In genomic region chr12:57477710-57478681, GRCh38 we compare ENCODE assay signal across 8 cellular contexts. TPM values are rescaled to one million over a fixed set of nuclear protein-coding genes. Genes with fewer than 3 reads are reported as not detected.
DNase-seq lines count a peak whose midpoint lies in the region; ATAC-seq and TF ChIP-seq lines count a peak whose summit lies in the region.

No MANE protein-coding gene starts in this region.

- no TSS peak for BruUV-seq in A673 (replicated peaks; lab: Mats Ljungman, UMichigan)

- POLR2A ChIA-PET in WTC11 (lab: Charles Lee) (interaction anchor here (0.9 kb wide), 1 partner anchor 19 kb away, joined by 3 read pairs; the partner anchor contains the start of gene GLI1), A673 (lab: Charles Lee; ENCODE audit: low non-redundant PET) (no interaction called here)

- intact Hi-C loops in A673 (cut with micrococcal nuclease; ENCODE audit: unreplicated experiment): no loop called here

- H3K27ac ChIP-seq in A673 (ENCODE audit: low read depth, low read length, poor library complexity, severe bottlenecking): no peak overlapping the region

- no peaks in the 10 kb centered on the region for H3K9me3 ChIP-seq in A673 (ENCODE audit: low read depth, low read length, poor library complexity, severe bottlenecking)

- peaks cover 83% of the 10 kb centered on the region for H3K27me3 Mint-ChIP-seq in WTC11 (ENCODE audit: low read depth)
- H3K27me3 Mint-ChIP-seq in type B pancreatic cell: peaks cover 86% of the 10 kb centered on the region

- CTCF ChIA-PET in WTC11 (lab: Charles Lee) (interaction anchor here (1.3 to 5.0 kb wide), 3 partner anchors 12 to 25 kb away, joined by 3 to 88 read pairs (median 12); partner anchors contain the start of gene GLI1), A673 (lab: Charles Lee) (no interaction called here)

- H3K4me1 Mint-ChIP-seq in WTC11 (peaks cover 41% of the 10 kb centered on the region), type B pancreatic cell (ENCODE audit: unreplicated experiment) (peaks cover 5% of the 10 kb centered on the region)

- H3K27ac Mint-ChIP-seq in WTC11 (no peak overlapping the region), type B pancreatic cell (no peak overlapping the region)

- H3K36me3 ChIP-seq in A673 (ENCODE audit: insufficient read depth, low read length, poor library complexity, severe bottlenecking): no peaks in the 10 kb centered on the region

- no peak overlapping the region for H3K4me3 ChIP-seq in epithelial cell of esophagus (ENCODE audit: low read length)
- H3K4me3 ChIP-seq in A673 (ENCODE audit: low read depth, low read length, poor library complexity, severe bottlenecking): no peak overlapping the region

- H3K36me3 Mint-ChIP-seq in WTC11 (no peaks in the 10 kb centered on the region), type B pancreatic cell (no peaks in the 10 kb centered on the region)

- no peaks in the 10 kb centered on the region for H3K4me1 ChIP-seq in A673 (ENCODE audit: insufficient read depth, low read length, poor library complexity, severe bottlenecking)

- DNase-seq in WTC11 (ENCODE audit: low spot score) (no peak), epithelial cell of esophagus (ENCODE audit: low read depth) (peak; percentile 58), type B pancreatic cell (ENCODE audit: extremely low spot score, unreplicated experiment) (no peak), A673 (ENCODE audit: low spot score) (no peak)
- DNase-seq in stimulated activated CD4-positive, alpha-beta T cell treated with anti-CD3 and anti-CD28 coated beads, Interleukin-4, amount 100 ng/mL, for 1 hour: peak; percentile 37

- H3K9me3 Mint-ChIP-seq in WTC11 (no peaks in the 10 kb centered on the region), type B pancreatic cell (no peaks in the 10 kb centered on the region)

- no peak overlapping the region for H3K4me3 Mint-ChIP-seq in WTC11
- H3K4me3 Mint-ChIP-seq in type B pancreatic cell: no peak overlapping the region

- ATAC-seq in GM18502 (IDR thresholded peaks at IDR 0.05; ENCODE audit: poor library complexity, unreplicated experiment): peak; percentile 32
- peak; percentile 29 for ATAC-seq in HG03108 (IDR thresholded peaks at IDR 0.05; ENCODE audit: unreplicated experiment)
- ATAC-seq in WTC11: peak; percentile 20
- no peak for ATAC-seq in HG03469 (IDR thresholded peaks at IDR 0.05; ENCODE audit: unreplicated experiment)

- H3K27me3 ChIP-seq in A673 (replicated peaks; ENCODE audit: insufficient read depth, low read depth, low read length, poor library complexity): peaks cover 29% of the 10 kb centered on the region

- TF ChIP-seq CTCF in WTC11 (IDR thresholded peaks at IDR 0.05): no peak
- no peak for TF ChIP-seq CTCF in epithelial cell of esophagus (IDR thresholded peaks at IDR 0.05; ENCODE audit: insufficient read depth, low read depth, low read length, missing control alignments)
- TF ChIP-seq CTCF in type B pancreatic cell (conservative IDR thresholded peaks at IDR 0.05): no peak
- no peak for TF ChIP-seq CTCF in A673 (conservative IDR thresholded peaks at IDR 0.05; ENCODE audit: low read depth, low read length)

TF ChIP-seq in WTC11, 78 proteins besides CTCF, POLR2A, EP300 and RAD21:
- TF ChIP-seq HMGXB4 (CRISPR knock-in tag; IDR thresholded peaks at IDR 0.05) (no peak), NR3C1 (CRISPR knock-in tag; conservative IDR thresholded peaks at IDR 0.05; ENCODE audit: low read depth) (no peak), EMX1 (CRISPR knock-in tag; IDR thresholded peaks at IDR 0.05) (no peak), MLX (CRISPR knock-in tag; IDR thresholded peaks at IDR 0.05) (no peak), PRDM15 (CRISPR knock-in tag; IDR thresholded peaks at IDR 0.05) (no peak), NFATC4 (CRISPR knock-in tag; IDR thresholded peaks at IDR 0.05) (no peak), HMGA2 (CRISPR knock-in tag; IDR thresholded peaks at IDR 0.05) (no peak), CREM (CRISPR knock-in tag; IDR thresholded peaks at IDR 0.05) (no peak), ZNF512 (CRISPR knock-in tag; IDR thresholded peaks at IDR 0.05; ENCODE audit: borderline replicate concordance) (no peak), ZBTB43 (CRISPR knock-in tag; IDR thresholded peaks at IDR 0.05) (no peak)

RNA-seq across cellular contexts. Expression of gene ARHGAP9, which starts 1.7 kb away (rescaled TPM):
- total RNA-seq in WTC11 (2021) (3.6 to 3.9 TPM (median 3.8 TPM) in 3 replicates), type B pancreatic cell (ENCODE audit: low replicate concordance) (0.52 and 1.8 TPM in 2 replicates), A673 (2021) (0.52 and 0.87 TPM in 2 replicates)

RNA-seq across cellular contexts. Expression of gene MARS1, which starts 9.9 kb away (rescaled TPM):
- total RNA-seq in WTC11 (2021): 283 to 367 TPM (median 314 TPM) in 3 replicates
- 200 and 211 TPM in 2 replicates for total RNA-seq in type B pancreatic cell (ENCODE audit: low replicate concordance)
- total RNA-seq in A673 (2021): 467 and 504 TPM in 2 replicates

RNA-seq across cellular contexts. Expression of gene GLI1, which starts 18.4 kb away (rescaled TPM):
- total RNA-seq in WTC11 (2021) (16.2 to 19.1 TPM (median 16.7 TPM) in 3 replicates), type B pancreatic cell (ENCODE audit: low replicate concordance) (3.5 and 22.7 TPM in 2 replicates), A673 (2021) (22.4 and 22.6 TPM in 2 replicates)

RNA-seq across cellular contexts. Expression of gene INHBE, which starts 22.9 kb away (rescaled TPM):
- total RNA-seq in WTC11 (2021): 3.2 to 5.0 TPM (median 3.3 TPM) in 3 replicates
- 0.27 and 0.29 TPM in 2 replicates for total RNA-seq in type B pancreatic cell (ENCODE audit: low replicate concordance)
- 0.62 and 0.94 TPM in 2 replicates for total RNA-seq in A673 (2021)

RNA-seq across cellular contexts. Expression of gene DDIT3, which starts 42.3 kb away (rescaled TPM):
- total RNA-seq in WTC11 (2021): 3.4 to 5.3 TPM (median 3.9 TPM) in 3 replicates
- total RNA-seq in type B pancreatic cell (ENCODE audit: low replicate concordance): 17.7 and 32.3 TPM in 2 replicates
- 61.9 and 65.6 TPM in 2 replicates for total RNA-seq in A673 (2021)

Comparison
In these comparisons a context has a peak if more than half of its experiments do, and no peak if none do; other contexts are left out.
1. DNase-seq: peak in epithelial cell of esophagus (single experiment) and stimulated activated CD4-positive, alpha-beta T cell treated with anti-CD3 and anti-CD28 coated beads, Interleukin-4, amount 100 ng/mL, for 1 hour (single experiment); none in WTC11 (single experiment), type B pancreatic cell (single experiment) and A673 (single experiment).